Comparison of ENCODE assay signal across 31 cellular contexts in genomic region chr3:73215286-73215685, GRCh38.
DNase-seq lines count a peak whose midpoint lies in the region; ATAC-seq, FAIRE-seq and TF ChIP-seq lines count a peak whose summit lies in the region.
"Had no signal": no experiment of that assay in that cellular context is flagged by ENCODE, and none has a peak within 500 bp of the region (broad histone marks: within the 10 kb centered on the region; RNA-seq: fewer than 3 reads in every experiment).

No MANE protein-coding gene starts in this region.

- DNase-seq in GM04503 (ENCODE audit: low read depth) (peak; percentile 27), astrocyte of the hippocampus (ENCODE audit: low read depth, low spot score) (peak; percentile 20), kidney tubule cell (ENCODE audit: low spot score) (peak; percentile 17), chondrocyte (ENCODE audit: low spot score) (no peak), NCI-H2081 (lab: John Stamatoyannopoulos, UW) (no peak), GM12891 (ENCODE audit: insufficient read length, low spot score) (no peak)
- DNase-seq in stimulated activated naive CD8-positive, alpha-beta T cell treated with anti-CD3 and anti-CD28 coated beads, Interleukin-15, amount 100 ng/mL, for 72 hours: no peak
- DNase-seq: activated CD4-positive, alpha-beta memory T cell treated with anti-CD3 and anti-CD28 coated beads for 36 hours; activated CD4-positive, CD25-positive, alpha-beta regulatory T cell treated with anti-CD3 and anti-CD28 coated beads, Interleukin-2, amount 50 U/mL, for 72 hours; activated CD8-positive, alpha-beta memory T cell treated with anti-CD3 and anti-CD28 coated beads, Interleukin-2, amount 50 U/mL, for 4 hours; activated naive CD4-positive, alpha-beta T cell treated with Interleukin-2 at 50 U/mL for 16 hours; AML-193; CD8-positive, alpha-beta T cell; DMS 273 treated with DMSO at 0.1 percent for 48 hours; esophagus squamous epithelium; H7; islet precursor cell; left ventricle myocardium superior; NCI-H1417 treated with DMSO at 0.1 percent for 48 hours; NCI-H2081 treated with DMSO at 0.1 percent for 48 hours; NCI-H748 treated with DMSO at 0.1 percent for 48 hours; Peyer's patch; SHP77; stimulated activated CD4-positive, alpha-beta T cell treated with anti-CD3 and anti-CD28 coated beads, Interleukin-1b, Interleukin-23, amount 100 ng/mL, for 48 hours; stimulated activated CD8-positive, alpha-beta memory T cell treated with anti-CD3 and anti-CD28 coated beads, Interleukin-4, amount 100 ng/mL, for 48 hours; transverse colon had no signal

- TF ChIP-seq POLR2A in GM12891 (IDR thresholded peaks at IDR 0.05; ENCODE audit: low read depth, low read length): no peak

- no peak for ATAC-seq in stimulated activated naive CD8-positive, alpha-beta T cell treated with anti-CD3 and anti-CD28 coated beads, Interleukin-15, amount 100 ng/mL, for 72 hours
- ATAC-seq: CD8-positive, alpha-beta T cell; HepG2; left ventricle myocardium superior had no signal

- H3K9me3 Mint-ChIP-seq in chondrocyte (ENCODE audit: low read depth): peaks cover 8% of the 10 kb centered on the region
- H3K9me3 Mint-ChIP-seq in stimulated activated naive CD8-positive, alpha-beta T cell treated with anti-CD3 and anti-CD28 coated beads, Interleukin-15, amount 100 ng/mL, for 72 hours: no peaks in the 10 kb centered on the region
- H3K9me3 Mint-ChIP-seq: activated CD4-positive, alpha-beta memory T cell treated with anti-CD3 and anti-CD28 coated beads for 36 hours; activated T-helper 1 cell treated with anti-CD3 and anti-CD28 coated beads, Interleukin-12 subunit alpha, Interleukin-12 subunit beta, Interleukin-2, Interleukin-4 antibody, amounts not matched to agents 30 ng/mL and 10 ng/mL and 1 ng/mL, durations not matched to agents 14 hours and 24 hours and 36 hours; CD8-positive, alpha-beta T cell; T-helper 2 cell treated with Interferon-gamma antibody and Interleukin-4, amounts not matched to agents 5 μg/mL and 100 μg/mL, for 36 hours had no signal

- no peak overlapping the region for H3K27ac Mint-ChIP-seq in chondrocyte (ENCODE audit: unreplicated experiment)
- H3K27ac Mint-ChIP-seq in stimulated activated naive CD8-positive, alpha-beta T cell treated with anti-CD3 and anti-CD28 coated beads, Interleukin-15, amount 100 ng/mL, for 72 hours: no peak overlapping the region
- H3K27ac Mint-ChIP-seq: activated CD4-positive, alpha-beta memory T cell treated with anti-CD3 and anti-CD28 coated beads for 36 hours; activated T-helper 1 cell treated with anti-CD3 and anti-CD28 coated beads, Interleukin-12 subunit alpha, Interleukin-12 subunit beta, Interleukin-2, Interleukin-4 antibody, amounts not matched to agents 30 ng/mL and 10 ng/mL and 1 ng/mL, durations not matched to agents 14 hours and 24 hours and 36 hours; brain; CD8-positive, alpha-beta T cell; T-helper 2 cell treated with Interferon-gamma antibody and Interleukin-4, amounts not matched to agents 5 μg/mL and 100 μg/mL, for 36 hours had no signal

- H3K4me3 Mint-ChIP-seq in chondrocyte (ENCODE audit: unreplicated experiment): no peak overlapping the region
- no peak overlapping the region for H3K4me3 Mint-ChIP-seq in stimulated activated naive CD8-positive, alpha-beta T cell treated with anti-CD3 and anti-CD28 coated beads, Interleukin-15, amount 100 ng/mL, for 72 hours
- H3K4me3 Mint-ChIP-seq: activated CD4-positive, alpha-beta memory T cell treated with anti-CD3 and anti-CD28 coated beads for 36 hours; activated T-helper 1 cell treated with anti-CD3 and anti-CD28 coated beads, Interleukin-12 subunit alpha, Interleukin-12 subunit beta, Interleukin-2, Interleukin-4 antibody, amounts not matched to agents 30 ng/mL and 10 ng/mL and 1 ng/mL, durations not matched to agents 14 hours and 24 hours and 36 hours; brain; CD8-positive, alpha-beta T cell; T-helper 2 cell treated with Interferon-gamma antibody and Interleukin-4, amounts not matched to agents 5 μg/mL and 100 μg/mL, for 36 hours had no signal

- no peaks in the 10 kb centered on the region for H3K36me3 Mint-ChIP-seq in chondrocyte (ENCODE audit: low read depth)
- H3K36me3 Mint-ChIP-seq: activated CD4-positive, alpha-beta memory T cell treated with anti-CD3 and anti-CD28 coated beads for 36 hours; brain; CD8-positive, alpha-beta T cell had no signal

- no peak for FAIRE-seq in GM12891 (lab: Jason Lieb, UNC)
- FAIRE-seq: GM12892, HepG2 had no signal

- peaks cover 21% of the 10 kb centered on the region for H3K4me1 Mint-ChIP-seq in chondrocyte (ENCODE audit: low read depth)
- no peaks in the 10 kb centered on the region for H3K4me1 Mint-ChIP-seq in stimulated activated naive CD8-positive, alpha-beta T cell treated with anti-CD3 and anti-CD28 coated beads, Interleukin-15, amount 100 ng/mL, for 72 hours

- TF ChIP-seq CTCF in chondrocyte (IDR thresholded peaks at IDR 0.05): no peak

- no peaks in the 10 kb centered on the region for H3K27me3 Mint-ChIP-seq in chondrocyte (ENCODE audit: low read depth)
- peaks cover 12% of the 10 kb centered on the region for H3K27me3 Mint-ChIP-seq in stimulated activated naive CD8-positive, alpha-beta T cell treated with anti-CD3 and anti-CD28 coated beads, Interleukin-15, amount 100 ng/mL, for 72 hours
- H3K27me3 Mint-ChIP-seq: activated CD4-positive, alpha-beta memory T cell treated with anti-CD3 and anti-CD28 coated beads for 36 hours had no signal

TF ChIP-seq in GM12891, 5 proteins besides CTCF, POLR2A, EP300 and RAD21:
- TF ChIP-seq SPI1 (IDR thresholded peaks at IDR 0.05; ENCODE audit: low read depth, low read length): no peak
- TF ChIP-seq POLR2AphosphoS5 (IDR thresholded peaks at IDR 0.05; ENCODE audit: low read depth, low read length): no peak
- TF ChIP-seq POU2F2 (IDR thresholded peaks at IDR 0.05; ENCODE audit: low read depth, low read length): no peak
- no peak for TF ChIP-seq TAF1 (IDR thresholded peaks at IDR 0.05; ENCODE audit: low read depth, low read length)
- TF ChIP-seq PAX5 (IDR thresholded peaks at IDR 0.05; ENCODE audit: insufficient read depth, low read length, severe bottlenecking): no peak

Comparison
In these comparisons a context has a peak if more than half of its experiments do, and no peak if none do; other contexts are left out.
1. DNase-seq: peak in GM04503 (single experiment), astrocyte of the hippocampus (single experiment) and kidney tubule cell (single experiment); none in chondrocyte (single experiment), stimulated activated naive CD8-positive, alpha-beta T cell treated with anti-CD3 and anti-CD28 coated beads, Interleukin-15, amount 100 ng/mL, for 72 hours (0 of 2), NCI-H2081 (0 of 2) and GM12891 (single experiment).